Comparison of ENCODE assay signal across 24 cellular contexts in genomic region chr12:121025442-121026226, GRCh38. TPM values are rescaled to one million over a fixed set of nuclear protein-coding genes. Genes with fewer than 3 reads are reported as not detected.
DNase-seq lines count a peak whose midpoint lies in the region; ATAC-seq, FAIRE-seq and TF ChIP-seq lines count a peak whose summit lies in the region.
"Had no signal": no experiment of that assay in that cellular context is flagged by ENCODE, and none has a peak within 500 bp of the region (broad histone marks: within the 10 kb centered on the region; RNA-seq: fewer than 3 reads in every experiment).

No MANE protein-coding gene starts in this region.

- intact Hi-C loops in testis (cut with DNase I; ENCODE audit: low total_unique reads) = no loop called here
- intact Hi-C loops in A673 (cut with micrococcal nuclease; ENCODE audit: unreplicated experiment) = no loop called here

- POLR2A ChIA-PET in A673 (lab: Charles Lee; ENCODE audit: low non-redundant PET) = no interaction called here

- TF ChIP-seq CTCF in endodermal cell (conservative IDR thresholded peaks at IDR 0.05) (no peak), osteoblast (IDR thresholded peaks at IDR 0.05; ENCODE audit: extremely low read depth, low read depth, low read length) (no peak), testis (IDR thresholded peaks at IDR 0.05) (no peak), A673 (conservative IDR thresholded peaks at IDR 0.05; ENCODE audit: low read depth, low read length) (no peak)

- no peaks in the 10 kb centered on the region for H4K20me1 ChIP-seq in BLaER1 treated with 17β-estradiol and CSF1 and Interleukin-3, amounts not matched to agents 10 nM and 100 nM
- H4K20me1 ChIP-seq in osteoblast (ENCODE audit: insufficient read depth, low read length) = no peaks in the 10 kb centered on the region

- H3K4me3 ChIP-seq in BLaER1 treated with 17β-estradiol and CSF1 and Interleukin-3, amounts not matched to agents 10 nM and 100 nM = no peak overlapping the region
- H3K4me3 ChIP-seq in HUES48 (ENCODE audit: low read depth, low read length) (no peak overlapping the region), endodermal cell (ENCODE audit: low read length) (peak overlapping the region; percentile 51), osteoblast (ENCODE audit: insufficient read depth, low read length) (no peak overlapping the region), testis (no peak overlapping the region), A673 (ENCODE audit: low read depth, low read length, poor library complexity, severe bottlenecking) (no peak overlapping the region)
- H3K4me3 ChIP-seq: pancreas, SJSA1, spleen had no signal

- no peaks in the 10 kb centered on the region for H3K27me3 ChIP-seq in BLaER1 treated with 17β-estradiol and CSF1 and Interleukin-3, amounts not matched to agents 10 nM and 100 nM
- H3K27me3 ChIP-seq in HUES48 (ENCODE audit: control insufficient read depth, insufficient read depth, low read length) (no peaks in the 10 kb centered on the region), endodermal cell (ENCODE audit: control insufficient read depth, insufficient read depth, low read length, poor library complexity, severe bottlenecking) (no peaks in the 10 kb centered on the region), osteoblast (ENCODE audit: insufficient read depth, low read length) (no peaks in the 10 kb centered on the region), testis (no peaks in the 10 kb centered on the region), A673 (replicated peaks; ENCODE audit: insufficient read depth, low read depth, low read length, poor library complexity) (no peaks in the 10 kb centered on the region)
- H3K27me3 ChIP-seq: pancreas, SJSA1, spleen had no signal

- peak overlapping the region; percentile 31 for H3K27ac Mint-ChIP-seq in endodermal cell

- H3K9me3 Mint-ChIP-seq in endodermal cell = peaks cover 8% of the 10 kb centered on the region

- H3K4me1 Mint-ChIP-seq in endodermal cell = peaks cover 8% of the 10 kb centered on the region

- no peaks in the 10 kb centered on the region for H3K36me3 Mint-ChIP-seq in endodermal cell (ENCODE audit: low read depth)

- H3K9ac ChIP-seq in BLaER1 treated with 17β-estradiol and CSF1 and Interleukin-3, amounts not matched to agents 10 nM and 100 nM = no peak overlapping the region
- H3K9ac ChIP-seq in HUES48 (ENCODE audit: low read depth, low read length) (no peak overlapping the region), endodermal cell (ENCODE audit: extremely low read depth, low read length, poor library complexity, severe bottlenecking) (peak overlapping the region; percentile 27)

- no peaks in the 10 kb centered on the region for H3K36me3 ChIP-seq in BLaER1 treated with 17β-estradiol and CSF1 and Interleukin-3, amounts not matched to agents 10 nM and 100 nM
- H3K36me3 ChIP-seq in HUES48 (ENCODE audit: control insufficient read depth, insufficient read depth, low read length) (no peaks in the 10 kb centered on the region), endodermal cell (ENCODE audit: control insufficient read depth, insufficient read depth, low read length) (no peaks in the 10 kb centered on the region), osteoblast (ENCODE audit: insufficient read depth, low read length) (no peaks in the 10 kb centered on the region), testis (ENCODE audit: low read depth, missing control alignments) (no peaks in the 10 kb centered on the region), A673 (ENCODE audit: insufficient read depth, low read length, poor library complexity, severe bottlenecking) (no peaks in the 10 kb centered on the region)
- H3K36me3 ChIP-seq: pancreas, SJSA1 had no signal

- no peak overlapping the region for H3K4me3 Mint-ChIP-seq in endodermal cell

- TF ChIP-seq POLR2A in testis (IDR thresholded peaks at IDR 0.05) = no peak

- H3K4me1 ChIP-seq in BLaER1 treated with 17β-estradiol and CSF1 and Interleukin-3, amounts not matched to agents 10 nM and 100 nM = peaks cover 0 to 44% (median 19%) of the 10 kb centered on the region in 10 experiments; a peak in 15 of 20 replicates
- H3K4me1 ChIP-seq in HUES48 (ENCODE audit: control insufficient read depth, insufficient read depth, low read length) (no peaks in the 10 kb centered on the region), endodermal cell (ENCODE audit: control insufficient read depth, insufficient read depth, low read length) (peaks cover 6% of the 10 kb centered on the region), osteoblast (ENCODE audit: insufficient read depth, low read length) (peaks cover 3% of the 10 kb centered on the region), testis (no peaks in the 10 kb centered on the region), A673 (ENCODE audit: insufficient read depth, low read length, poor library complexity, severe bottlenecking) (no peaks in the 10 kb centered on the region)
- H3K4me1 ChIP-seq: pancreas, SJSA1 had no signal

- CTCF ChIA-PET in A673 (lab: Charles Lee) = no interaction called here

- no peak for FAIRE-seq in GM19239 (lab: Jason Lieb, UNC)
- FAIRE-seq: D721Med, GM12891, pancreas had no signal

- DNase-seq in endodermal cell (no peak), osteoblast (ENCODE audit: insufficient read length, low spot score, missing footprints) (peak; percentile 77), testis (no peak), GM19239 (ENCODE audit: insufficient read length, low spot score) (no peak), A673 (ENCODE audit: low spot score) (no peak)
- DNase-seq: activated CD4-positive, alpha-beta T cell treated with anti-CD3 and anti-CD28 coated beads for 48 hours; activated naive CD4-positive, alpha-beta T cell treated with anti-CD3 and anti-CD28 coated beads, Interleukin-2, amount 50 U/mL, for 16 hours; GDM1; NCI-H1092 treated with DMSO at 0.1 percent for 48 hours; NCI-H2107; NCI-H524 treated with DMSO at 0.1 percent for 48 hours; pancreas; stimulated activated naive CD8-positive, alpha-beta T cell treated with anti-CD3 and anti-CD28 coated beads, Interleukin-15, Interleukin-2, amounts not matched to agents 100 U/mL and 50 U/mL, for 24 hours; T1000 had no signal

- H3K27me3 Mint-ChIP-seq in endodermal cell (ENCODE audit: insufficient read depth) = peaks cover 2% of the 10 kb centered on the region

- H3K4me2 ChIP-seq in BLaER1 treated with 17β-estradiol and CSF1 and Interleukin-3, amounts not matched to agents 10 nM and 100 nM = peak overlapping the region in 6 of 11 experiments; percentile 2 to 64 (median 46); a peak in 5 of 22 replicates
- H3K4me2 ChIP-seq in osteoblast (ENCODE audit: insufficient read depth, low read length) = no peak overlapping the region

- no peak for ATAC-seq in HG03095 (IDR thresholded peaks at IDR 0.05; ENCODE audit: unreplicated experiment)
- ATAC-seq: stimulated activated naive CD8-positive, alpha-beta T cell treated with anti-CD3 and anti-CD28 coated beads, Interleukin-15, Interleukin-2, amounts not matched to agents 100 U/mL and 50 U/mL, for 24 hours had no signal

- peaks cover 0 to 19% (median 0%) of the 10 kb centered on the region in 11 experiments; a peak in 5 of 22 replicates for H3K9me3 ChIP-seq in BLaER1 treated with 17β-estradiol and CSF1 and Interleukin-3, amounts not matched to agents 10 nM and 100 nM (replicated peaks in 1 of 11)
- H3K9me3 ChIP-seq in HUES48 (ENCODE audit: control insufficient read depth, insufficient read depth, low read length) (no peaks in the 10 kb centered on the region), endodermal cell (ENCODE audit: control insufficient read depth, low read length) (peaks cover 7% of the 10 kb centered on the region), osteoblast (ENCODE audit: low read depth, low read length) (no peaks in the 10 kb centered on the region), testis (no peaks in the 10 kb centered on the region), A673 (ENCODE audit: low read depth, low read length, poor library complexity, severe bottlenecking) (no peaks in the 10 kb centered on the region)
- H3K9me3 ChIP-seq: pancreas, SJSA1, spleen had no signal

- 86 to 90% methylated on average over 8 to 11 of the region's 11 CpGs for WGBS in endodermal cell (ENCODE audit: insufficient coverage in 1 of 2, insufficient read length in 1 of 2), 2 experiments
- WGBS in testis, 2 donors = 91 to 94% methylated on average over 11 of the region's 11 CpGs

- H3K27ac ChIP-seq in BLaER1 treated with 17β-estradiol and CSF1 and Interleukin-3, amounts not matched to agents 10 nM and 100 nM = peak overlapping the region in 7 of 11 experiments; percentile 12 to 55 (median 40); a peak in 11 of 22 replicates
- H3K27ac ChIP-seq in HUES48 (ENCODE audit: low read depth, low read length) (peak overlapping the region; percentile 56), endodermal cell (ENCODE audit: low read depth, low read length) (no peak overlapping the region), osteoblast (ENCODE audit: low read depth, low read length) (no peak overlapping the region), testis (no peak overlapping the region), A673 (ENCODE audit: low read depth, low read length, poor library complexity, severe bottlenecking) (no peak overlapping the region)
- H3K27ac ChIP-seq: pancreas, SJSA1 had no signal

- H2AFZ ChIP-seq in osteoblast (ENCODE audit: low read length) = peak overlapping the region; percentile 27

- no TSS peak for BruUV-seq in A673 (replicated peaks; lab: Mats Ljungman, UMichigan)

- no peaks in the 10 kb centered on the region for H3K79me2 ChIP-seq in osteoblast (ENCODE audit: insufficient read depth, low read length)

RNA-seq across cellular contexts. Expression of gene C12orf43, which starts 9.3 kb away (rescaled TPM):
- total RNA-seq in endodermal cell (10 to 100 TPM; 21.4 to 26.8 TPM), osteoblast (11.8 and 15.2 TPM in 2 replicates), testis (10 to 100 TPM; 14.3 to 16.5 TPM), A673 (2021) (25.5 and 28.4 TPM in 2 replicates)
- 16.8 TPM for polyA plus RNA-seq in endodermal cell (2013, experiment 1 of 2)
- 16.8 TPM for polyA plus RNA-seq in endodermal cell (2013, experiment 2 of 2)
- 15.9 TPM for polyA plus RNA-seq in testis (ENCODE audit: insufficient read depth, low read depth, low replicate concordance)

RNA-seq across cellular contexts. Expression of gene OASL, which starts 13.4 kb away (rescaled TPM):
- total RNA-seq in endodermal cell (not detected), osteoblast (0.72 and 1.2 TPM in 2 replicates), testis (1 to 10 TPM in 1 of 2 donors, under 1 TPM in 1; 0.74 to 1.8 TPM), A673 (2021) (0.70 and 0.73 TPM in 2 replicates)
- polyA plus RNA-seq in endodermal cell (2013, experiment 1 of 2) = not detected
- polyA plus RNA-seq in endodermal cell (2013, experiment 2 of 2) = not detected
- 2.8 TPM for polyA plus RNA-seq in testis (ENCODE audit: insufficient read depth, low read depth, low replicate concordance)
- total RNA-seq: SJSA1 had no signal

RNA-seq across cellular contexts. Expression of gene HNF1A, which starts 47.3 kb away (rescaled TPM):
- under 1 TPM; 0.24 to 0.42 TPM for total RNA-seq in endodermal cell
- 0.21 TPM for polyA plus RNA-seq in endodermal cell (2013, experiment 1 of 2)
- 0.12 TPM for polyA plus RNA-seq in endodermal cell (2013, experiment 2 of 2)
- not detected in 2 replicates for total RNA-seq in osteoblast
- total RNA-seq in testis = under 1 TPM; 0.79 to 0.81 TPM
- polyA plus RNA-seq in testis (ENCODE audit: insufficient read depth, low read depth, low replicate concordance) = 0.70 TPM
- total RNA-seq in A673 (2021) = not detected in 2 replicates
- total RNA-seq: fibroblast of lung, mononuclear cell, OCI-LY7, SJSA1, spleen had no signal
- polyA plus RNA-seq: fibroblast of lung, spleen had no signal

Comparison
In these comparisons a context has a peak if more than half of its experiments do, and no peak if none do; other contexts are left out.
1. H3K27ac ChIP-seq: peak in BLaER1 treated with 17β-estradiol and CSF1 and Interleukin-3, amounts not matched to agents 10 nM and 100 nM (7 of 11) and HUES48 (single experiment); none in endodermal cell (single experiment), osteoblast (single experiment), testis (0 of 2) and A673 (single experiment).